17 cellular contexts compared by ENCODE assay signal in the genomic region with DNA sequence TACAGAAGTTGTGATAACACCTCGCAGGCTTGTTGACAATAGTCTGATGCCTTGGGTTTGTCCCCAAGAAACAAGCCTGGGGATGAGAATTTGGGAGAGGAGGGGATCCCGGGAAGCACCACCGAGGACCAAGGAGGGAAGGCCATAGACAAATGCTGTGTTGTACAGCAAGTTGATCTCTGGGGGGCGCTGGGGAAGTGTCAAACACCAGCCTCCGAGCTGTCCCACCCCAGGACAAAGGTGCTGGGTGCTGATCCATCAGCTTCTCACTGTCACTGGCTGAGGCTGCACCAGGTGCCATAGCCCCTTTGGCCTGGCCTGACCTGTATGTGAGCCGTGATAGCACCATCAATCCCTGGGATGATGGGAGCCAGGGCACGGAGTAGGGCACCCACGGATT.
"Had no signal": no experiment of that assay in that cellular context is flagged by ENCODE, and none has a peak within 500 bp of the region (broad histone marks: within the 10 kb centered on the region; RNA-seq: fewer than 3 reads in every experiment).

No MANE protein-coding gene starts in this region.

- H3K9me3 Mint-ChIP-seq: activated T-cell treated with anti-CD3 and anti-CD28 coated beads, Interleukin-2, amount 50 U/mL, for 4 hours had no signal

- FAIRE-seq: keratinocyte, pancreas, urothelium cell line had no signal

- H3K27me3 ChIP-seq: colonic mucosa, pancreas, tibial artery had no signal

- H3K4me1 Mint-ChIP-seq: activated CD4-positive, alpha-beta memory T cell treated with anti-CD3 and anti-CD28 coated beads, Interleukin-2, amount 10 ng/mL, durations not matched to agents 7 days and 5 days; neural crest cell; stimulated activated effector memory CD8-positive, alpha-beta T cell treated with anti-CD3 and anti-CD28 coated beads, Interleukin-12 subunit alpha, Interleukin-12 subunit beta, amount 100 ng/mL, for 72 hours had no signal

- H3K4me3 Mint-ChIP-seq: activated CD4-positive, alpha-beta memory T cell treated with anti-CD3 and anti-CD28 coated beads, Interleukin-2, amount 10 ng/mL, durations not matched to agents 7 days and 5 days; activated naive CD8-positive, alpha-beta T cell; activated T-cell treated with anti-CD3 and anti-CD28 coated beads, Interleukin-2, amount 50 U/mL, for 4 hours; neural crest cell; stimulated activated effector memory CD8-positive, alpha-beta T cell treated with anti-CD3 and anti-CD28 coated beads, Interleukin-12 subunit alpha, Interleukin-12 subunit beta, amount 100 ng/mL, for 72 hours had no signal

- DNase-seq: activated CD4-positive, alpha-beta memory T cell treated with anti-CD3 and anti-CD28 coated beads, Interleukin-2, amount 10 ng/mL, durations not matched to agents 7 days and 5 days; activated effector memory CD4-positive, alpha-beta T cell treated with anti-CD3 and anti-CD28 coated beads, Interleukin-2, amount 50 U/mL, for 16 hours; activated T-cell treated with anti-CD3 and anti-CD28 coated beads, Interleukin-2, amount 50 U/mL, for 4 hours; amniotic stem cell; caudate nucleus; colonic mucosa; midbrain; stimulated activated CD4-positive, alpha-beta T cell treated with anti-CD3 and anti-CD28 coated beads, Interleukin-2, amount 100 ng/mL, for 24 hours; tibial artery had no signal

- H3K4me3 ChIP-seq: colonic mucosa, esophagus muscularis mucosa, pancreas, tibial artery had no signal

- H3K27me3 Mint-ChIP-seq: activated CD4-positive, alpha-beta memory T cell treated with anti-CD3 and anti-CD28 coated beads, Interleukin-2, amount 10 ng/mL, durations not matched to agents 7 days and 5 days; activated naive CD8-positive, alpha-beta T cell had no signal

- H3K36me3 Mint-ChIP-seq: activated naive CD8-positive, alpha-beta T cell; stimulated activated effector memory CD8-positive, alpha-beta T cell treated with anti-CD3 and anti-CD28 coated beads, Interleukin-12 subunit alpha, Interleukin-12 subunit beta, amount 100 ng/mL, for 72 hours had no signal

- H3K36me3 ChIP-seq: colonic mucosa, esophagus muscularis mucosa, pancreas, tibial artery had no signal

- H3K27ac Mint-ChIP-seq: activated CD4-positive, alpha-beta memory T cell treated with anti-CD3 and anti-CD28 coated beads, Interleukin-2, amount 10 ng/mL, durations not matched to agents 7 days and 5 days; activated naive CD8-positive, alpha-beta T cell; stimulated activated effector memory CD8-positive, alpha-beta T cell treated with anti-CD3 and anti-CD28 coated beads, Interleukin-12 subunit alpha, Interleukin-12 subunit beta, amount 100 ng/mL, for 72 hours had no signal

- ATAC-seq: activated T-cell treated with anti-CD3 and anti-CD28 coated beads, Interleukin-2, amount 50 U/mL, for 4 hours; left lobe of liver; pancreas; stimulated activated effector memory CD8-positive, alpha-beta T cell treated with anti-CD3 and anti-CD28 coated beads, Interleukin-12 subunit alpha, Interleukin-12 subunit beta, amount 100 ng/mL, for 72 hours had no signal

- H3K4me1 ChIP-seq: colonic mucosa, esophagus muscularis mucosa, pancreas, tibial artery had no signal

- H3K27ac ChIP-seq: colonic mucosa, esophagus muscularis mucosa, pancreas, tibial artery had no signal

- H3K9me3 ChIP-seq: colonic mucosa, esophagus muscularis mucosa, pancreas, tibial artery had no signal
